22 cellular contexts compared by ENCODE assay signal in genomic region chr14:58740584-58740983, GRCh38.
DNase-seq lines count a peak whose midpoint lies in the region; TF ChIP-seq lines count a peak whose summit lies in the region.
"Had no signal": no experiment of that assay in that cellular context is flagged by ENCODE, and none has a peak within 500 bp of the region (broad histone marks: within the 10 kb centered on the region; RNA-seq: fewer than 3 reads in every experiment).

No MANE protein-coding gene starts in this region.

- no peaks in the 10 kb centered on the region for H3K36me3 ChIP-seq in ascending aorta
- H3K36me3 ChIP-seq in neuronal stem cell (replicated peaks in 1 of 2; ENCODE audit: control insufficient read depth in 2 of 2, insufficient read depth in 2 of 2, low read length in 2 of 2), result no peaks in the 10 kb centered on the region
- H3K36me3 ChIP-seq: heart left ventricle, lower lobe of right lung had no signal

- WGBS in neuronal stem cell (ENCODE audit: extremely low coverage in 2 of 2, insufficient read length in 2 of 2, insufficient replicate concordance in 1 of 2), 2 donors, result no CpG with 5 or more reads among the region's 3 CpGs

- H2BK15ac ChIP-seq in neuronal stem cell (ENCODE audit: low read length), result no peak overlapping the region

- no peak overlapping the region for H3K18ac ChIP-seq in neuronal stem cell (ENCODE audit: low read length)

- no peak overlapping the region for H3K27ac Mint-ChIP-seq in activated CD4-positive, alpha-beta T cell treated with anti-CD3 and anti-CD28 coated beads, Interleukin-2, amount 10 ng/mL, durations not matched to agents 7 days and 5 days
- H3K27ac Mint-ChIP-seq: type B pancreatic cell had no signal

- H3K27ac ChIP-seq in ascending aorta (peak overlapping the region; percentile 58 to 63), neuronal stem cell (replicated peaks; ENCODE audit: low read length) (no peak overlapping the region)
- H3K27ac ChIP-seq: heart left ventricle, lower lobe of right lung, psoas muscle, VCaP had no signal

- H3K23ac ChIP-seq in neuronal stem cell (ENCODE audit: low read depth, low read length, poor library complexity), result no peak overlapping the region

- intact Hi-C loops in ascending aorta (cut with DNase I), result no loop called here

- POLR2A ChIA-PET in activated CD4-positive, alpha-beta T cell treated with anti-CD3 and anti-CD28 coated beads, Interleukin-2, amount 10 ng/mL, durations not matched to agents 7 days and 5 days (lab: Charles Lee), result no interaction called here

- CTCF ChIA-PET in activated CD4-positive, alpha-beta T cell treated with anti-CD3 and anti-CD28 coated beads, Interleukin-2, amount 10 ng/mL, durations not matched to agents 7 days and 5 days (lab: Charles Lee), result no interaction called here

- H3K4ac ChIP-seq in neuronal stem cell (ENCODE audit: low read length), result no peak overlapping the region

- no peak overlapping the region for H3K4me3 Mint-ChIP-seq in activated CD4-positive, alpha-beta T cell treated with anti-CD3 and anti-CD28 coated beads, Interleukin-2, amount 10 ng/mL, durations not matched to agents 7 days and 5 days
- H3K4me3 Mint-ChIP-seq: CD14-positive monocyte, type B pancreatic cell had no signal

- no peak overlapping the region for H2BK5ac ChIP-seq in neuronal stem cell (ENCODE audit: low read length)

- H3K4me2 ChIP-seq in neuronal stem cell (ENCODE audit: insufficient read depth, low read length, poor library complexity, severe bottlenecking), result no peak overlapping the region

- H3K4me1 ChIP-seq in ascending aorta (peaks cover 0 to 6% of the 10 kb centered on the region in 2 donors), neuronal stem cell (ENCODE audit: control insufficient read depth in 2 of 2, insufficient read depth in 1 of 2, low read depth in 1 of 2, low read length in 2 of 2) (peaks cover 0 to 14% of the 10 kb centered on the region in 2 donors)
- H3K4me1 ChIP-seq: lower lobe of right lung, psoas muscle had no signal

- H2BK12ac ChIP-seq in neuronal stem cell (ENCODE audit: low read length), result no peak overlapping the region

- no peaks in the 10 kb centered on the region for H3K79me1 ChIP-seq in neuronal stem cell (ENCODE audit: low read depth, low read length)

- H2BK120ac ChIP-seq in neuronal stem cell (ENCODE audit: low read depth, low read length), result no peak overlapping the region

- H4K91ac ChIP-seq in neuronal stem cell (ENCODE audit: low read depth, low read length, poor library complexity), result no peak overlapping the region

- H3K9me3 ChIP-seq in ascending aorta (no peaks in the 10 kb centered on the region), neuronal stem cell (replicated peaks in 1 of 2; ENCODE audit: control insufficient read depth in 2 of 2, insufficient read depth in 1 of 2, low read depth in 1 of 2, low read length in 2 of 2) (no peaks in the 10 kb centered on the region)
- H3K9me3 ChIP-seq: heart left ventricle, lower lobe of right lung, psoas muscle had no signal

- no peaks in the 10 kb centered on the region for H3K4me1 Mint-ChIP-seq in activated CD4-positive, alpha-beta T cell treated with anti-CD3 and anti-CD28 coated beads, Interleukin-2, amount 10 ng/mL, durations not matched to agents 7 days and 5 days

- H4K8ac ChIP-seq in neuronal stem cell (ENCODE audit: low read depth, low read length), result no peak overlapping the region

- H3K9me3 Mint-ChIP-seq in activated CD4-positive, alpha-beta T cell treated with anti-CD3 and anti-CD28 coated beads, Interleukin-2, amount 10 ng/mL, durations not matched to agents 7 days and 5 days, result no peaks in the 10 kb centered on the region
- H3K9me3 Mint-ChIP-seq: type B pancreatic cell had no signal

- H3K4me3 ChIP-seq in ascending aorta, result no peak overlapping the region
- no peak overlapping the region for H3K4me3 ChIP-seq in neuronal stem cell (ENCODE audit: low read length in 2 of 2)
- H3K4me3 ChIP-seq: coronary artery, heart left ventricle, lower lobe of right lung, psoas muscle had no signal

- DNase-seq in ascending aorta (ENCODE audit: low spot score in 2 of 2) (no peak), medulla oblongata (ENCODE audit: extremely low spot score) (peak; percentile 75), putamen (ENCODE audit: low spot score) (peak; percentile 43), DMS53 (lab: John Stamatoyannopoulos, UW) (no peak), neuronal stem cell (ENCODE audit: low spot score) (no peak)
- DNase-seq in activated CD4-positive, alpha-beta T cell treated with anti-CD3 and anti-CD28 coated beads for 1 hour, result no peak
- no peak for DNase-seq in activated CD4-positive, alpha-beta T cell treated with anti-CD3 and anti-CD28 coated beads, Interleukin-2, amount 10 ng/mL, durations not matched to agents 7 days and 5 days
- DNase-seq: activated CD4-positive, alpha-beta T cell treated with anti-CD3 and anti-CD28 coated beads for 48 hours; activated naive CD4-positive, alpha-beta T cell treated with Interleukin-2 at 50 U/mL for 16 hours; heart left ventricle; lower lobe of right lung; NCI-H1092; NCI-H1694 treated with DMSO at 0.1 percent for 48 hours; NCI-H524 treated with DMSO at 0.1 percent for 48 hours; PC-3; psoas muscle; stimulated activated naive CD4-positive, alpha-beta T cell treated with Interleukin-2 at 50 U/mL for 16 hours; T-helper 2 cell had no signal

- peaks cover 15% of the 10 kb centered on the region for H3K27me3 Mint-ChIP-seq in activated CD4-positive, alpha-beta T cell treated with anti-CD3 and anti-CD28 coated beads, Interleukin-2, amount 10 ng/mL, durations not matched to agents 7 days and 5 days

- no peaks in the 10 kb centered on the region for H3K36me3 Mint-ChIP-seq in activated CD4-positive, alpha-beta T cell treated with anti-CD3 and anti-CD28 coated beads, Interleukin-2, amount 10 ng/mL, durations not matched to agents 7 days and 5 days (ENCODE audit: low read depth)
- H3K36me3 Mint-ChIP-seq: type B pancreatic cell had no signal

- TF ChIP-seq CTCF in ascending aorta (IDR thresholded peaks at IDR 0.05), result no peak

- H2AFZ ChIP-seq in neuronal stem cell (ENCODE audit: low read length), result no peak overlapping the region

- no peak overlapping the region for H3K14ac ChIP-seq in neuronal stem cell (ENCODE audit: low read length)

- H3K9ac ChIP-seq in neuronal stem cell (ENCODE audit: low read depth, low read length, poor library complexity), result no peak overlapping the region

- no peak overlapping the region for H2AK5ac ChIP-seq in neuronal stem cell (ENCODE audit: low read depth, low read length)

- H3K27me3 ChIP-seq in ascending aorta (no peaks in the 10 kb centered on the region), neuronal stem cell (ENCODE audit: control insufficient read depth in 3 of 3, insufficient read depth in 3 of 3, low read depth in 1 of 3, low read length in 3 of 3) (no peaks in the 10 kb centered on the region)
- H3K27me3 ChIP-seq: heart left ventricle had no signal

Comparison
In these comparisons a context has a peak if more than half of its experiments do, and no peak if none do; other contexts are left out.
1. DNase-seq: peak in medulla oblongata (single experiment) and putamen (single experiment); none in ascending aorta (0 of 2), DMS53 (single experiment), activated CD4-positive, alpha-beta T cell treated with anti-CD3 and anti-CD28 coated beads for 1 hour (single experiment), activated CD4-positive, alpha-beta T cell treated with anti-CD3 and anti-CD28 coated beads, Interleukin-2, amount 10 ng/mL, durations not matched to agents 7 days and 5 days (single experiment) and neuronal stem cell (single experiment).